2 cellular contexts compared by ENCODE assay signal in the genomic region with DNA sequence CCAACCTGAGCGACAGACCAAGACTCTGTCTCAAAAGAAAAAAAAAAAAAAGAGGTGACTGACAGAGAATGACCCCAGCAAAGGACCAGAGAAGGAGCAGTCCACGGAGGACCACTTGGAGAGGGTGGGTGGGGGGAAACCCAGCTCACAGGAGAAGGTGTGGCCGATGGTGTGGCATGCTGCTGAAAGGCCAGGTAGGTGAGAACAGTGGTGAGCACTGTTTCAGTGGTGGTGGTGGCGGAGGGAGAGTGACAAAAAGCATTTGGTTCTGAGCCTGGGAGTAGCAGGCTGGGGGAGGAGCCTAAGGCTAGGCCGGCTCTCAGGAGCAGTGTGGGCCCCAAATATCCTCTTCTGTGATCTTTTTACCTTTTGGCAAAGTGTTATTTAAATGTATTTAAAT.
TF ChIP-seq lines count a peak whose summit lies in the region.

No MANE protein-coding gene starts in this region.

TF ChIP-seq in HCT116, 20 proteins besides CTCF, POLR2A, EP300 and RAD21:
- TF ChIP-seq TCF7L2 (IDR thresholded peaks at IDR 0.05; ENCODE audit: borderline replicate concordance, extremely low read depth, insufficient read depth, insufficient read length) (no peak), EZH2phosphoT487 (IDR thresholded peaks at IDR 0.05; ENCODE audit: borderline replicate concordance) (no peak), CEBPB (IDR thresholded peaks at IDR 0.05; ENCODE audit: low read depth) (no peak), SIN3A (IDR thresholded peaks at IDR 0.05; ENCODE audit: low read depth) (no peak), SRF (IDR thresholded peaks at IDR 0.05; ENCODE audit: low read depth) (no peak), POLR2AphosphoS5 (IDR thresholded peaks at IDR 0.05; ENCODE audit: low read depth, low read length) (no peak), FOSL1 (IDR thresholded peaks at IDR 0.05; ENCODE audit: low read depth) (no peak), ZFX (IDR thresholded peaks at IDR 0.05) (no peak), ZNF274 (IDR thresholded peaks at IDR 0.05; ENCODE audit: low read depth, low read length) (no peak), EZH2 (IDR thresholded peaks at IDR 0.05) (no peak), JUND (IDR thresholded peaks at IDR 0.05) (no peak), ELF1 (IDR thresholded peaks at IDR 0.05; ENCODE audit: borderline replicate concordance, low read depth) (no peak), SP1 (IDR thresholded peaks at IDR 0.05; ENCODE audit: low read depth) (no peak)
- TF ChIP-seq, protein P1, sequence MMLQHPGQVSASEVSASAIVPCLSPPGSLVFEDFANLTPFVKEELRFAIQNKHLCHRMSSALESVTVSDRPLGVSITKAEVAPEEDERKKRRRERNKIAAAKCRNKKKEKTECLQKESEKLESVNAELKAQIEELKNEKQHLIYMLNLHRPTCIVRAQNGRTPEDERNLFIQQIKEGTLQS (IDR thresholded peaks at IDR 0.05) = no peak
- TF ChIP-seq, protein P2, sequence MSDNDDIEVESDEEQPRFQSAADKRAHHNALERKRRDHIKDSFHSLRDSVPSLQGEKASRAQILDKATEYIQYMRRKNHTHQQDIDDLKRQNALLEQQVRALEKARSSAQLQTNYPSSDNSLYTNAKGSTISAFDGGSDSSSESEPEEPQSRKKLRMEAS (IDR thresholded peaks at IDR 0.05) = no peak
- TF ChIP-seq, protein P3, sequence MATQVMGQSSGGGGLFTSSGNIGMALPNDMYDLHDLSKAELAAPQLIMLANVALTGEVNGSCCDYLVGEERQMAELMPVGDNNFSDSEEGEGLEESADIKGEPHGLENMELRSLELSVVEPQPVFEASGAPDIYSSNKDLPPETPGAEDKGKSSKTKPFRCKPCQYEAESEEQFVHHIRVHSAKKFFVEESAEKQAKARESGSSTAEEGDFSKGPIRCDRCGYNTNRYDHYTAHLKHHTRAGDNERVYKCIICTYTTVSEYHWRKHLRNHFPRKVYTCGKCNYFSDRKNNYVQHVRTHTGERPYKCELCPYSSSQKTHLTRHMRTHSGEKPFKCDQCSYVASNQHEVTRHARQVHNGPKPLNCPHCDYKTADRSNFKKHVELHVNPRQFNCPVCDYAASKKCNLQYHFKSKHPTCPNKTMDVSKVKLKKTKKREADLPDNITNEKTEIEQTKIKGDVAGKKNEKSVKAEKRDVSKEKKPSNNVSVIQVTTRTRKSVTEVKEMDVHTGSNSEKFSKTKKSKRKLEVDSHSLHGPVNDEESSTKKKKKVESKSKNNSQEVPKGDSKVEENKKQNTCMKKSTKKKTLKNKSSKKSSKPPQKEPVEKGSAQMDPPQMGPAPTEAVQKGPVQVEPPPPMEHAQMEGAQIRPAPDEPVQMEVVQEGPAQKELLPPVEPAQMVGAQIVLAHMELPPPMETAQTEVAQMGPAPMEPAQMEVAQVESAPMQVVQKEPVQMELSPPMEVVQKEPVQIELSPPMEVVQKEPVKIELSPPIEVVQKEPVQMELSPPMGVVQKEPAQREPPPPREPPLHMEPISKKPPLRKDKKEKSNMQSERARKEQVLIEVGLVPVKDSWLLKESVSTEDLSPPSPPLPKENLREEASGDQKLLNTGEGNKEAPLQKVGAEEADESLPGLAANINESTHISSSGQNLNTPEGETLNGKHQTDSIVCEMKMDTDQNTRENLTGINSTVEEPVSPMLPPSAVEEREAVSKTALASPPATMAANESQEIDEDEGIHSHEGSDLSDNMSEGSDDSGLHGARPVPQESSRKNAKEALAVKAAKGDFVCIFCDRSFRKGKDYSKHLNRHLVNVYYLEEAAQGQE (IDR thresholded peaks at IDR 0.05; ENCODE audit: low read depth) = no peak
TF ChIP-seq in HCT116: peak in this region for 0.

TF ChIP-seq in K562, 482 proteins besides CTCF, POLR2A, EP300 and RAD21:
- TF ChIP-seq, protein P4, sequence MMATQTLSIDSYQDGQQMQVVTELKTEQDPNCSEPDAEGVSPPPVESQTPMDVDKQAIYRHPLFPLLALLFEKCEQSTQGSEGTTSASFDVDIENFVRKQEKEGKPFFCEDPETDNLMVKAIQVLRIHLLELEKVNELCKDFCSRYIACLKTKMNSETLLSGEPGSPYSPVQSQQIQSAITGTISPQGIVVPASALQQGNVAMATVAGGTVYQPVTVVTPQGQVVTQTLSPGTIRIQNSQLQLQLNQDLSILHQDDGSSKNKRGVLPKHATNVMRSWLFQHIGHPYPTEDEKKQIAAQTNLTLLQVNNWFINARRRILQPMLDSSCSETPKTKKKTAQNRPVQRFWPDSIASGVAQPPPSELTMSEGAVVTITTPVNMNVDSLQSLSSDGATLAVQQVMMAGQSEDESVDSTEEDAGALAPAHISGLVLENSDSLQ (IDR thresholded peaks at IDR 0.05) = peak; percentile 25; the same call in 1 of the 2 replicates
- TF ChIP-seq TRIM25 (IDR thresholded peaks at IDR 0.05; ENCODE audit: borderline replicate concordance) = no peak
